Comparison of ENCODE assay signal across 9 cellular contexts in genomic region chr6:26309731-26310142, GRCh38. TPM values are rescaled to one million over a fixed set of nuclear protein-coding genes. Genes with fewer than 3 reads are reported as not detected.
DNase-seq lines count a peak whose midpoint lies in the region; ATAC-seq and TF ChIP-seq lines count a peak whose summit lies in the region.
"Had no signal": no experiment of that assay in that cellular context is flagged by ENCODE, and none has a peak within 500 bp of the region (broad histone marks: within the 10 kb centered on the region; RNA-seq: fewer than 3 reads in every experiment).

No MANE protein-coding gene starts in this region.

- POLR2A ChIA-PET in PC-3 (lab: Charles Lee; ENCODE audit: unreplicated experiment), result interaction anchor here (0.6 to 0.7 kb wide), 3 partner anchors 25 to 1505 kb away, joined by 3 to 6 read pairs (median 3); a partner anchor contains a TSS

- no peaks in the 10 kb centered on the region for H4K20me1 ChIP-seq in PC-3 (ENCODE audit: low read length)
- no peaks in the 10 kb centered on the region for H4K20me1 ChIP-seq in fibroblast of lung (ENCODE audit: control insufficient read depth, extremely low read depth, insufficient read depth, low read length)

- ATAC-seq in GM21737 (IDR thresholded peaks at IDR 0.05; ENCODE audit: unreplicated experiment) (peak; percentile 42), PC-3 (peak; percentile 40)

- no peaks in the 10 kb centered on the region for H3K36me3 ChIP-seq in PC-3 (ENCODE audit: low read depth, low read length)
- no peaks in the 10 kb centered on the region for H3K36me3 ChIP-seq in fibroblast of lung (ENCODE audit: control insufficient read depth, insufficient read depth, low read length)

- H3K9ac ChIP-seq in PC-3 (ENCODE audit: low read length) (peak overlapping the region; percentile 19), fibroblast of lung (ENCODE audit: insufficient read depth, low read length) (no peak overlapping the region)

- peaks cover 8% of the 10 kb centered on the region for H3F3A ChIP-seq in PC-3 (ENCODE audit: low read length, unreplicated experiment)

- no peaks in the 10 kb centered on the region for H3K9me2 ChIP-seq in PC-3 (replicated peaks; ENCODE audit: low read length)

- H3K27me3 ChIP-seq in PC-3 (ENCODE audit: low read length) (no peaks in the 10 kb centered on the region), fibroblast of lung (ENCODE audit: control insufficient read depth, insufficient read depth, low read length) (no peaks in the 10 kb centered on the region)

- intact Hi-C loops in PC-3 (cut with micrococcal nuclease), result no loop called here

- H3K79me2 ChIP-seq in PC-3 (ENCODE audit: low read length) (no peaks in the 10 kb centered on the region), fibroblast of lung (ENCODE audit: control insufficient read depth, insufficient read depth, low read length) (no peaks in the 10 kb centered on the region)

- H2AFZ ChIP-seq in PC-3 (ENCODE audit: low read length), result no peak overlapping the region
- no peak overlapping the region for H2AFZ ChIP-seq in fibroblast of lung (ENCODE audit: low read length)

- BruUV-seq in PC-3 (replicated peaks; lab: Mats Ljungman, UMichigan), result no TSS peak

- H3K9me3 ChIP-seq in PC-3 (ENCODE audit: low read length) (no peaks in the 10 kb centered on the region), fibroblast of lung (ENCODE audit: control insufficient read depth, insufficient read depth, low read depth, low read length) (no peaks in the 10 kb centered on the region)

- H3K4me2 ChIP-seq in PC-3 (ENCODE audit: low read length), result peak overlapping the region; percentile 69
- peak overlapping the region; percentile 30 for H3K4me2 ChIP-seq in fibroblast of lung (ENCODE audit: extremely low read depth, insufficient read depth, low read length)

- H3K27ac ChIP-seq in PC-3 (ENCODE audit: low read length) (peak overlapping the region; percentile 84), fibroblast of lung (ENCODE audit: insufficient read depth, low read length) (peak overlapping the region; percentile 5), coronary artery (no peak overlapping the region)

- H3K4me3 ChIP-seq in PC-3 (ENCODE audit: low read length), result peak overlapping the region; percentile 16; the same call in 1 of the 2 replicates
- no peak overlapping the region for H3K4me3 ChIP-seq in fibroblast of lung (replicated peaks in 1 of 4; ENCODE audit: control extremely low read depth in 1 of 4, insufficient read depth in 1 of 4, low read depth in 3 of 4, low read length in 4 of 4)
- no peak overlapping the region for H3K4me3 ChIP-seq in coronary artery

- CTCF ChIA-PET in PC-3 (lab: Charles Lee), result interaction anchor here (0.5 kb wide), 1 partner anchor 66 kb away, joined by 3 read pairs; no protein-coding TSS in a partner anchor

- DNase-seq in EL (peak; percentile 92), PC-3 (peak; percentile 94), fibroblast of lung (ENCODE audit: low read depth in 2 of 2) (peak; percentile 56 to 88), NCI-H1092 (lab: John Stamatoyannopoulos, UW) (no peak), GF-D8 (lab: John Stamatoyannopoulos, UW) (no peak), coronary artery (ENCODE audit: low spot score) (no peak)
- DNase-seq in stimulated activated CD4-positive, alpha-beta T cell treated with anti-CD3 and anti-CD28 coated beads, Interleukin-4, amount 100 ng/mL, for 1 hour, result no peak
- DNase-seq: stimulated activated naive CD4-positive, alpha-beta T cell had no signal

- H3K4me1 ChIP-seq in PC-3 (ENCODE audit: insufficient read depth, low read length) (peaks cover 28% of the 10 kb centered on the region), fibroblast of lung (ENCODE audit: control insufficient read depth, extremely low read depth, insufficient read depth, low read length) (peaks cover 6% of the 10 kb centered on the region)

- no peak for TF ChIP-seq CTCF in PC-3 (conservative IDR thresholded peaks at IDR 0.05; ENCODE audit: low read depth, low read length)
- no peak for TF ChIP-seq CTCF in fibroblast of lung (conservative IDR thresholded peaks at IDR 0.05 in 1 of 2, IDR thresholded peaks at IDR 0.05 in 1 of 2; ENCODE audit: low read depth in 1 of 2, low read length in 2 of 2)
- no peak for TF ChIP-seq CTCF in coronary artery (IDR thresholded peaks at IDR 0.05)

RNA-seq across cellular contexts. Expression of gene BTN3A2, which starts 55.3 kb away (rescaled TPM):
- 2.4 and 5.4 TPM in 2 replicates for total RNA-seq in PC-3 (2014; rRNA removed)
- 21.6 and 21.8 TPM in 2 replicates for total RNA-seq in fibroblast of lung
- polyA plus RNA-seq in fibroblast of lung, result 27.2 and 39.1 TPM in 2 replicates
- 19.1 and 24.8 TPM in 2 replicates for polyA plus RNA-seq in fibroblast of lung (2012)
- 10.0 and 23.6 TPM in 2 replicates for polyA minus RNA-seq in fibroblast of lung (ENCODE audit: low replicate concordance)

Comparison
In these comparisons a context has a peak if more than half of its experiments do, and no peak if none do; other contexts are left out.
1. DNase-seq: peak in EL (single experiment), PC-3 (single experiment) and fibroblast of lung (2 of 2); none in stimulated activated CD4-positive, alpha-beta T cell treated with anti-CD3 and anti-CD28 coated beads, Interleukin-4, amount 100 ng/mL, for 1 hour (single experiment), NCI-H1092 (single experiment), GF-D8 (single experiment) and coronary artery (single experiment).
2. H3K27ac ChIP-seq: peak in PC-3 (single experiment) and fibroblast of lung (single experiment); none in coronary artery (0 of 2).